19 cellular contexts compared by ENCODE assay signal in genomic region chr2:74413001-74413698, GRCh38. TPM values are rescaled to one million over a fixed set of nuclear protein-coding genes. Genes with fewer than 3 reads are reported as not detected.
DNase-seq lines count a peak whose midpoint lies in the region; ATAC-seq and TF ChIP-seq lines count a peak whose summit lies in the region.
"Had no signal": no experiment of that assay in that cellular context is flagged by ENCODE, and none has a peak within 500 bp of the region (broad histone marks: within the 10 kb centered on the region; RNA-seq: fewer than 3 reads in every experiment).

No MANE protein-coding gene starts in this region.

- H3K4me3 Mint-ChIP-seq in CD4-positive, alpha-beta T cell: peak overlapping the region; percentile 68
- peak overlapping the region; percentile 85 for H3K4me3 Mint-ChIP-seq in natural killer cell
- H3K4me3 Mint-ChIP-seq: activated naive CD4-positive, alpha-beta T cell treated with anti-CD3 and anti-CD28 coated beads, Interleukin-2, amount 10 ng/mL, durations not matched to agents 7 days and 5 days had no signal

- no peak for ATAC-seq in CD4-positive, alpha-beta T cell (ENCODE audit: poor library complexity)
- ATAC-seq in natural killer cell: no peak
- ATAC-seq in gastroesophageal sphincter: no peak
- ATAC-seq: body of pancreas, SK-N-SH treated with all-trans-retinoic acid at 6 μM for 48 hours had no signal

- H3K27ac Mint-ChIP-seq in CD4-positive, alpha-beta T cell: peak overlapping the region; percentile 61
- no peak overlapping the region for H3K27ac Mint-ChIP-seq in natural killer cell
- H3K27ac Mint-ChIP-seq: activated naive CD4-positive, alpha-beta T cell treated with anti-CD3 and anti-CD28 coated beads, Interleukin-2, amount 10 ng/mL, durations not matched to agents 7 days and 5 days had no signal

- no peaks in the 10 kb centered on the region for H3K9me3 ChIP-seq in CD4-positive, alpha-beta T cell (ENCODE audit: control insufficient read depth, low read length)
- H3K9me3 ChIP-seq in gastroesophageal sphincter: no peaks in the 10 kb centered on the region
- H3K9me3 ChIP-seq: body of pancreas, left ventricle myocardium inferior, Peyer's patch, suprapubic skin had no signal

- CTCF ChIA-PET in CD4-positive, alpha-beta T cell (lab: Charles Lee): no interaction called here

- H3K27me3 ChIP-seq in CD4-positive, alpha-beta T cell (ENCODE audit: control insufficient read depth, insufficient read depth, low read length): no peaks in the 10 kb centered on the region
- H3K27me3 ChIP-seq in gastroesophageal sphincter: no peaks in the 10 kb centered on the region
- H3K27me3 ChIP-seq: body of pancreas, Peyer's patch, suprapubic skin had no signal

- no peak overlapping the region for H3K4me3 ChIP-seq in fibroblast of villous mesenchyme (ENCODE audit: low read depth, low read length)
- H3K4me3 ChIP-seq in gastroesophageal sphincter: no peak overlapping the region
- H3K4me3 ChIP-seq: body of pancreas, Peyer's patch, smooth muscle cell, suprapubic skin had no signal

- no peaks in the 10 kb centered on the region for H3K36me3 Mint-ChIP-seq in CD4-positive, alpha-beta T cell (ENCODE audit: low read depth)
- no peaks in the 10 kb centered on the region for H3K36me3 Mint-ChIP-seq in natural killer cell
- H3K36me3 Mint-ChIP-seq: activated naive CD4-positive, alpha-beta T cell treated with anti-CD3 and anti-CD28 coated beads, Interleukin-2, amount 10 ng/mL, durations not matched to agents 7 days and 5 days had no signal

- 54% methylated on average over 8 of the region's 8 CpGs; no CpG with 5 or more reads in 1 of the 2 donors for WGBS in gastroesophageal sphincter (ENCODE audit: low coverage in 1 of 2), 2 donors

- H3K4me1 Mint-ChIP-seq in CD4-positive, alpha-beta T cell (ENCODE audit: low read depth): peaks cover 30% of the 10 kb centered on the region
- H3K4me1 Mint-ChIP-seq in natural killer cell: peaks cover 5 to 18% of the 10 kb centered on the region in 2 donors

- no peaks in the 10 kb centered on the region for H3K36me3 ChIP-seq in gastroesophageal sphincter
- H3K36me3 ChIP-seq: left ventricle myocardium inferior, Peyer's patch, suprapubic skin had no signal

- TF ChIP-seq EP300 in gastroesophageal sphincter (IDR thresholded peaks at IDR 0.05): no peak

- DNase-seq in CD4-positive, alpha-beta T cell: no peak
- DNase-seq in MV-4-11 (lab: John Stamatoyannopoulos, UW): peak; percentile 12
- DNase-seq in fibroblast of villous mesenchyme (ENCODE audit: low read depth): peak; percentile 42
- no peak for DNase-seq in natural killer cell
- DNase-seq in GDM1 (lab: John Stamatoyannopoulos, UW): no peak
- DNase-seq in NCI-H1048 (lab: John Stamatoyannopoulos, UW): no peak
- no peak for DNase-seq in erythroblast (lab: John Stamatoyannopoulos, UW)
- DNase-seq: activated CD4-positive, alpha-beta T cell treated with anti-CD3 and anti-CD28 coated beads, Interleukin-2, amount 50 U/mL, for 1 hour; activated naive CD4-positive, alpha-beta T cell treated with anti-CD3 and anti-CD28 coated beads, Interleukin-2, amount 10 ng/mL, durations not matched to agents 7 days and 5 days; body of pancreas; Calu3; left ventricle myocardium inferior; NCI-H1436 treated with DMSO at 0.1 percent for 48 hours; Peyer's patch; stimulated activated CD4-positive, alpha-beta T cell treated with anti-CD3 and anti-CD28 coated beads, Interleukin-4, amount 100 ng/mL, for 4 hours had no signal

- H3K27ac ChIP-seq in CD4-positive, alpha-beta T cell (ENCODE audit: low read depth, low read length): no peak overlapping the region
- H3K27ac ChIP-seq in gastroesophageal sphincter: no peak overlapping the region
- H3K27ac ChIP-seq: body of pancreas, Peyer's patch, suprapubic skin had no signal

- H3K9me3 Mint-ChIP-seq in CD4-positive, alpha-beta T cell: no peaks in the 10 kb centered on the region
- H3K9me3 Mint-ChIP-seq in natural killer cell: no peaks in the 10 kb centered on the region
- H3K9me3 Mint-ChIP-seq: activated naive CD4-positive, alpha-beta T cell treated with anti-CD3 and anti-CD28 coated beads, Interleukin-2, amount 10 ng/mL, durations not matched to agents 7 days and 5 days had no signal

- POLR2A ChIA-PET in CD4-positive, alpha-beta T cell (lab: Charles Lee): interaction anchor here (0.8 kb wide), 1 partner anchor 10 kb away, joined by 3 read pairs; no protein-coding TSS in a partner anchor

- intact Hi-C loops in CD4-positive, alpha-beta T cell (cut with DNase I, micrococcal nuclease): loop anchor here in 1 of 2 experiments (2.0 kb wide), 1 partner anchor 18 kb away; no protein-coding TSS in a partner anchor
- intact Hi-C loops in natural killer cell (cut with micrococcal nuclease): no loop called here

- H3K27me3 Mint-ChIP-seq in CD4-positive, alpha-beta T cell: peaks cover 7% of the 10 kb centered on the region
- peaks cover 12% of the 10 kb centered on the region in 2 donors for H3K27me3 Mint-ChIP-seq in natural killer cell (ENCODE audit: low read depth in 2 of 2)

- H3K4me1 ChIP-seq in gastroesophageal sphincter: peaks cover 0 to 30% (median 9%) of the 10 kb centered on the region in 3 donors

- TF ChIP-seq CTCF in CD4-positive, alpha-beta T cell (IDR thresholded peaks at IDR 0.05): no peak
- TF ChIP-seq CTCF in fibroblast of villous mesenchyme (IDR thresholded peaks at IDR 0.05; ENCODE audit: insufficient read depth, low read depth, low read length) (no peak), natural killer cell (IDR thresholded peaks at IDR 0.05) (no peak), gastroesophageal sphincter (IDR thresholded peaks at IDR 0.05) (no peak)

- TF ChIP-seq POLR2A in gastroesophageal sphincter (IDR thresholded peaks at IDR 0.05) (no peak), erythroblast (IDR thresholded peaks at IDR 0.05; ENCODE audit: low read length) (no peak)

RNA-seq across cellular contexts. Expression of gene C2orf81, which starts 8.3 kb away (rescaled TPM):
- total RNA-seq in CD4-positive, alpha-beta T cell: 1 to 10 TPM; 2.9 to 3.4 TPM
- 0.86 and 1.3 TPM in 2 replicates for total RNA-seq in fibroblast of villous mesenchyme
- 1 to 10 TPM; 1.7 to 3.2 (median 1.7) TPM for total RNA-seq in natural killer cell
- 1 to 10 TPM in 3 of 4 donors, under 1 TPM in 1; 0.62 to 1.4 (median 1.2) TPM for total RNA-seq in gastroesophageal sphincter

RNA-seq across cellular contexts. Expression of gene WDR54, which starts 8.4 kb away (rescaled TPM):
- total RNA-seq in CD4-positive, alpha-beta T cell: 10 to 100 TPM; 21.7 to 25.1 TPM
- total RNA-seq in fibroblast of villous mesenchyme (28.9 and 43.8 TPM in 2 replicates), natural killer cell (10 to 100 TPM; 28.0 to 35.3 (median 28.0) TPM), gastroesophageal sphincter (10 to 100 TPM in 1 of 4 donors, 1 to 10 TPM in 3; 4.2 to 12.4 (median 8.8) TPM)

RNA-seq across cellular contexts. Expression of gene RTKN, which starts 28.6 kb away (rescaled TPM):
- total RNA-seq in CD4-positive, alpha-beta T cell: under 1 TPM; 0.20 to 0.27 TPM
- total RNA-seq in fibroblast of villous mesenchyme: 17.4 and 18.1 TPM in 2 replicates
- total RNA-seq in natural killer cell: 10 to 100 TPM; 11.0 to 26.5 (median 15.1) TPM
- total RNA-seq in gastroesophageal sphincter: 10 to 100 TPM; 10.9 to 17.3 (median 14.0) TPM

RNA-seq across cellular contexts. Expression of gene DCTN1, which starts 33.0 kb away (rescaled TPM):
- total RNA-seq in CD4-positive, alpha-beta T cell: 10 to 100 TPM; 51.4 to 60.7 TPM
- total RNA-seq in fibroblast of villous mesenchyme (136 and 153 TPM in 2 replicates), natural killer cell (100 to 1,000 TPM; 103 to 116 (median 116) TPM), gastroesophageal sphincter (100 to 1,000 TPM; 132 to 197 (median 170) TPM)

RNA-seq across cellular contexts. Expression of gene INO80B, which starts 41.7 kb away (rescaled TPM):
- total RNA-seq in CD4-positive, alpha-beta T cell: 10 to 100 TPM; 41.3 to 41.8 TPM
- total RNA-seq in fibroblast of villous mesenchyme (10.0 and 11.7 TPM in 2 replicates), natural killer cell (10 to 100 TPM; 34.0 to 48.0 (median 37.7) TPM), gastroesophageal sphincter (10 to 100 TPM; 14.3 to 26.4 (median 19.2) TPM)

Comparison
In these comparisons a context has a peak if more than half of its experiments do, and no peak if none do; other contexts are left out.
1. DNase-seq: peak in MV-4-11 (single experiment) and fibroblast of villous mesenchyme (single experiment); none in CD4-positive, alpha-beta T cell (0 of 10), natural killer cell (single experiment), GDM1 (single experiment), NCI-H1048 (single experiment) and erythroblast (0 of 2).
2. RNA of gene RTKN, which starts 28.6 kb away (total RNA-seq): 17.4 to 18.1 TPM in fibroblast of villous mesenchyme, 11.0 to 26.5 TPM in natural killer cell and 10.9 to 17.3 TPM in gastroesophageal sphincter; 0.20 to 0.27 TPM in CD4-positive, alpha-beta T cell; every median in the first group is over 4 times any median in the second.